ENCODE assay signal across 25 cellular contexts in the genomic region with DNA sequence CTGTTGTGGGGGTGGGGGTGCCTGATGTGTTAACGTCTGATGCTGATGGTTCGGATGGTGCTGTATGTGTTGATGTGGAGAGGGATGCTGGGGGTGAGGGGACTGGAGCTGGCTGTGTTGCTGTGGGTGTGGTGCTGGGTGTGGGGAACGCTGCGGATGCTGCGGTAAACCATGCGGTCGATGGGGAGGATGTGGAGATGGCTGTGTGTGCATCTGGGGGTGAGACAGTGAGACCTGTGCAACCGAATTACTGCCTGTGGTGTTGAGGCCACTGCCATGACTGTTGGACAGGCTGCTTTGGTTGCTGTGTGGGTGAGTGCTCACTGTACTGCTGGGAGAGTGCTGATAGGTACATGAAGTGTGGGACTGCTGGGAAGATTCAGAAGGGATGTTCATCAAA. TPM values are rescaled to one million over a fixed set of nuclear protein-coding genes. Genes with fewer than 3 reads are reported as not detected.
"Had no signal": no experiment of that assay in that cellular context is flagged by ENCODE, and none has a peak within 500 bp of the region (broad histone marks: within the 10 kb centered on the region; RNA-seq: fewer than 3 reads in every experiment).

No MANE protein-coding gene starts in this region.

- H3K4me1 ChIP-seq: ascending aorta, psoas muscle, stomach had no signal

- H3K27ac Mint-ChIP-seq: activated CD8-positive, alpha-beta T cell treated with anti-CD3 and anti-CD28 coated beads for 36 hours; activated T-helper 17 cell treated with anti-CD3 and anti-CD28 coated beads, Interleukin-2, amount 50 U/mL, for 72 hours; type B pancreatic cell had no signal

- H3K4me3 ChIP-seq: ascending aorta, esophagus muscularis mucosa, gastroesophageal sphincter, heart right ventricle, lung, ovary, psoas muscle, skin epidermis, stomach had no signal

- H3K27ac ChIP-seq: ascending aorta, esophagus muscularis mucosa, gastroesophageal sphincter, heart right ventricle, ovary, psoas muscle, skin epidermis, stomach, WERI-Rb-1 had no signal

- H3K4me3 Mint-ChIP-seq: activated CD8-positive, alpha-beta T cell treated with anti-CD3 and anti-CD28 coated beads for 36 hours; activated T-helper 17 cell treated with anti-CD3 and anti-CD28 coated beads, Interleukin-2, amount 50 U/mL, for 72 hours; type B pancreatic cell had no signal

- H3K27me3 Mint-ChIP-seq: activated CD8-positive, alpha-beta T cell treated with anti-CD3 and anti-CD28 coated beads for 36 hours; activated T-helper 17 cell treated with anti-CD3 and anti-CD28 coated beads, Interleukin-2, amount 50 U/mL, for 72 hours; type B pancreatic cell had no signal

- H3K36me3 ChIP-seq: ovary had no signal

- H3K9me3 ChIP-seq: ascending aorta, esophagus muscularis mucosa, gastroesophageal sphincter, heart right ventricle, ovary, psoas muscle, stomach had no signal

- H3K9me3 Mint-ChIP-seq: activated CD8-positive, alpha-beta T cell treated with anti-CD3 and anti-CD28 coated beads for 36 hours; activated T-helper 17 cell treated with anti-CD3 and anti-CD28 coated beads, Interleukin-2, amount 50 U/mL, for 72 hours; type B pancreatic cell had no signal

- DNase-seq: activated CD4-positive, alpha-beta T cell treated with anti-CD3 and anti-CD28 coated beads for 48 hours; activated CD8-positive, alpha-beta T cell treated with anti-CD3 and anti-CD28 coated beads for 36 hours; activated naive CD4-positive, alpha-beta T cell treated with Interleukin-2 at 50 U/mL for 16 hours; activated T-cell treated with anti-CD3 and anti-CD28 coated beads, Interleukin-2, amount 50 U/mL, for 1 hour; cerebellar nuclear complex; cortex of kidney; heart right ventricle; ovary; psoas muscle; right cardiac atrium; stimulated activated CD4-positive, alpha-beta T cell treated with anti-CD3 and anti-CD28 coated beads, Interleukin-15, amount 100 ng/mL, for 24 hours; stimulated activated CD4-positive, alpha-beta T cell treated with anti-CD3 and anti-CD28 coated beads, Interleukin-2, amount 100 ng/mL, for 48 hours; stomach; WERI-Rb-1 had no signal

- ATAC-seq: activated CD8-positive, alpha-beta T cell treated with anti-CD3 and anti-CD28 coated beads for 36 hours; activated T-helper 17 cell treated with anti-CD3 and anti-CD28 coated beads, Interleukin-2, amount 50 U/mL, for 72 hours; gastroesophageal sphincter; heart right ventricle; psoas muscle; right cardiac atrium had no signal

- H3K27me3 ChIP-seq: ascending aorta, esophagus muscularis mucosa, gastroesophageal sphincter, heart right ventricle, ovary, stomach had no signal

RNA-seq across cellular contexts. Expression of a gene that starts 26.8 kb away (rescaled TPM):
- total RNA-seq: activated CD8-positive, alpha-beta T cell treated with anti-CD3 and anti-CD28 coated beads for 36 hours; activated T-helper 17 cell treated with anti-CD3 and anti-CD28 coated beads, Interleukin-2, amount 50 U/mL, for 72 hours; ascending aorta; esophagus muscularis mucosa; gastroesophageal sphincter; heart right ventricle; lung; myocyte; right cardiac atrium; T-helper 2 cell treated with Interferon-gamma antibody and Interleukin-4, amounts not matched to agents 100 ng/mL and 5 ng/mL, for 36 hours; temporal lobe had no signal
- polyA plus RNA-seq: heart right ventricle, keratinocyte, ovary, psoas muscle, right cardiac atrium, stomach had no signal

RNA-seq across cellular contexts. Expression of a gene that starts 38.1 kb away (rescaled TPM):
- total RNA-seq: activated CD8-positive, alpha-beta T cell treated with anti-CD3 and anti-CD28 coated beads for 36 hours; activated T-helper 17 cell treated with anti-CD3 and anti-CD28 coated beads, Interleukin-2, amount 50 U/mL, for 72 hours; ascending aorta; esophagus muscularis mucosa; gastroesophageal sphincter; lung; myocyte; ovary; psoas muscle; right cardiac atrium; T-helper 2 cell treated with Interferon-gamma antibody and Interleukin-4, amounts not matched to agents 100 ng/mL and 5 ng/mL, for 36 hours; temporal lobe had no signal
- polyA plus RNA-seq: heart right ventricle, keratinocyte, lung, ovary, right cardiac atrium had no signal
